ENCODE assay signal across 1 cellular context in the genomic region with DNA sequence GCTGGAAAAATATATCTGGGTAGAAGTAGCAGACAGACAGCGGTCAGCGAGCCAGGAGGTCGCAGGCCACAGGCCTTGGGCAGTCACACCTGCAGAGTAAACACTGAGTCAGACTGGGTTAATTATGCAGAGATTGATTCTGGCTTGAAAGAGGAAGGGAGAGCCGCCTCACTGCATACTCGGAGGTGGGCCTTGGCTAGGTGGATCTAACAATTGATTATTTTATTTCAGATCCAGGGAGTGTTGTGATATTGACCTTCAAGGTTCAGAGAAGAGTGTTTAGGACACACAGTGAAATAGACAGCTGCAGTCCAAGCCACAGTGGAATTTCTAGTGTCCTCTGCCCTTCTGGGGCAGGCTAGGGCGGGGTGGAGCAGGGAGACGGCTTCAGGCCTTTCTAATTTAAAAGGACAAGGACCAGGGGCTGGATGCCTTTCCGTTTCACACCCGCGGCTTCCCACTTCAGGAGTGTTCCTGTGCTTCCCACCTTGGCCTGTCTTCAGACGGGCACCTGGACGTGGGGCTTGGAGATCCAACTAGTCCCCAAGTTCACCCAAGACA.
A peak's percentile ranks its signal among the peaks of the same experiment; 100 is the strongest.
TF ChIP-seq lines count a peak whose summit lies in the region.

No MANE protein-coding gene starts in this region.

TF ChIP-seq in HepG2, 621 proteins besides CTCF, POLR2A, EP300 and RAD21 (continued from another document):
- TF ChIP-seq, protein P1, sequence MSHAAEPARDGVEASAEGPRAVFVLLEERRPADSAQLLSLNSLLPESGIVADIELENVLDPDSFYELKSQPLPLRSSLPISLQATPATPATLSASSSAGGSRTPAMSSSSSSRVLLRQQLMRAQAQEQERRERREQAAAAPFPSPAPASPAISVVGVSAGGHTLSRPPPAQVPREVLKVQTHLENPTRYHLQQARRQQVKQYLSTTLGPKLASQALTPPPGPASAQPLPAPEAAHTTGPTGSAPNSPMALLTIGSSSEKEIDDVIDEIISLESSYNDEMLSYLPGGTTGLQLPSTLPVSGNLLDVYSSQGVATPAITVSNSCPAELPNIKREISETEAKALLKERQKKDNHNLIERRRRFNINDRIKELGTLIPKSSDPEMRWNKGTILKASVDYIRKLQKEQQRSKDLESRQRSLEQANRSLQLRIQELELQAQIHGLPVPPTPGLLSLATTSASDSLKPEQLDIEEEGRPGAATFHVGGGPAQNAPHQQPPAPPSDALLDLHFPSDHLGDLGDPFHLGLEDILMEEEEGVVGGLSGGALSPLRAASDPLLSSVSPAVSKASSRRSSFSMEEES (CRISPR knock-in tag; IDR thresholded peaks at IDR 0.05): peak; percentile 44; the same call in 1 of the 2 replicates
- TF ChIP-seq SOX6 (IDR thresholded peaks at IDR 0.05) (no peak), SOX6 (CRISPR knock-in tag; IDR thresholded peaks at IDR 0.05) (peak; percentile 58), ETV5 (CRISPR knock-in tag; IDR thresholded peaks at IDR 0.05; ENCODE audit: borderline replicate concordance) (peak; percentile 84; the same call in 1 of the 2 replicates), HDAC1 (CRISPR knock-in tag; IDR thresholded peaks at IDR 0.05) (peak; percentile 48; the same call in 1 of the 2 replicates), IRF2 (CRISPR knock-in tag; IDR thresholded peaks at IDR 0.05) (peak; percentile 44; the same call in 1 of the 2 replicates), ZNF143 (CRISPR knock-in tag; IDR thresholded peaks at IDR 0.05) (no peak), ZNF691 (CRISPR knock-in tag; IDR thresholded peaks at IDR 0.05; ENCODE audit: borderline replicate concordance, low read depth) (peak; percentile 26; the same call in 1 of the 2 replicates), NCOA2 (CRISPR knock-in tag; IDR thresholded peaks at IDR 0.05) (0 out of 2 replicates have a peak, but pooled peaks have one; percentile 18), HMG20B (CRISPR knock-in tag; conservative IDR thresholded peaks at IDR 0.05) (peak; percentile 48; the same call in 1 of the 2 replicates), ZNF572 (CRISPR knock-in tag; IDR thresholded peaks at IDR 0.05) (no peak), FOXO1 (CRISPR knock-in tag; IDR thresholded peaks at IDR 0.05) (peak; percentile 40; the same call in 1 of the 2 replicates), PPARG (CRISPR knock-in tag; conservative IDR thresholded peaks at IDR 0.05) (peak; percentile 81), RARA (CRISPR knock-in tag; IDR thresholded peaks at IDR 0.05) (peak; percentile 98), RCOR2 (CRISPR knock-in tag; IDR thresholded peaks at IDR 0.05) (peak; percentile 64; the same call in 1 of the 2 replicates), PTBP1 (IDR thresholded peaks at IDR 0.05; ENCODE audit: low read depth, low read length, poor library complexity, severe bottlenecking) (no peak), SPEN (CRISPR knock-in tag; IDR thresholded peaks at IDR 0.05; ENCODE audit: low read depth) (0 out of 2 replicates have a peak, but pooled peaks have one; percentile 44), FOXK1 (CRISPR knock-in tag; IDR thresholded peaks at IDR 0.05; ENCODE audit: borderline replicate concordance, low read depth) (peak; percentile 71; the same call in 1 of the 2 replicates), SAP130 (CRISPR knock-in tag; IDR thresholded peaks at IDR 0.05; ENCODE audit: low read depth) (peak; percentile 65), HDAC2 (CRISPR knock-in tag; IDR thresholded peaks at IDR 0.05) (peak; percentile 56; the same call in 1 of the 2 replicates), RXRA (CRISPR knock-in tag; IDR thresholded peaks at IDR 0.05) (peak; percentile 66; the same call in 1 of the 2 replicates), PITX1 (CRISPR knock-in tag; IDR thresholded peaks at IDR 0.05) (peak; percentile 49; the same call in 1 of the 2 replicates), HMG20A (CRISPR knock-in tag; IDR thresholded peaks at IDR 0.05; ENCODE audit: borderline replicate concordance) (peak; percentile 82; the same call in 1 of the 2 replicates), SALL1 (CRISPR knock-in tag; IDR thresholded peaks at IDR 0.05) (peak; percentile 69), NR2F1 (CRISPR knock-in tag; IDR thresholded peaks at IDR 0.05) (peak; percentile 49 to 57; a peak in 2 of 4 replicates), ADNP (CRISPR knock-in tag; IDR thresholded peaks at IDR 0.05) (no peak), ARNTL (CRISPR knock-in tag; IDR thresholded peaks at IDR 0.05) (peak; percentile 47; the same call in 1 of the 2 replicates), ARID3A (IDR thresholded peaks at IDR 0.05; ENCODE audit: low read depth, low read length) (0 out of 2 replicates have a peak, but pooled peaks have one; percentile 19), ZNF792 (CRISPR knock-in tag; IDR thresholded peaks at IDR 0.05) (0 out of 2 replicates have a peak, but pooled peaks have one; percentile 59), FOSL2 (CRISPR knock-in tag; IDR thresholded peaks at IDR 0.05) (peak; percentile 97), ATF7 (IDR thresholded peaks at IDR 0.05) (no peak), ATF7 (CRISPR knock-in tag; IDR thresholded peaks at IDR 0.05) (no peak), HNF4A (CRISPR knock-in tag; IDR thresholded peaks at IDR 0.05) (peak; percentile 9; the same call in 1 of the 2 replicates), RXRB (CRISPR knock-in tag; IDR thresholded peaks at IDR 0.05; ENCODE audit: borderline replicate concordance) (peak; percentile 92), FOXP1 (IDR thresholded peaks at IDR 0.05) (no peak), FOXP1 (CRISPR knock-in tag; IDR thresholded peaks at IDR 0.05) (peak; percentile 83), ZNF383 (CRISPR knock-in tag; IDR thresholded peaks at IDR 0.05; ENCODE audit: borderline replicate concordance) (no peak), GZF1 (CRISPR knock-in tag; IDR thresholded peaks at IDR 0.05) (no peak), GFI1 (CRISPR knock-in tag; IDR thresholded peaks at IDR 0.05; ENCODE audit: borderline replicate concordance) (peak; percentile 99), YY1 (IDR thresholded peaks at IDR 0.05; ENCODE audit: insufficient read depth, insufficient replicate concordance, low read depth, low read length) (no peak), CHD2 (IDR thresholded peaks at IDR 0.05; ENCODE audit: low read depth, low read length) (no peak), JUN (CRISPR knock-in tag; IDR thresholded peaks at IDR 0.05) (0 out of 2 replicates have a peak, but pooled peaks have one; percentile 42), ZFY (CRISPR knock-in tag; IDR thresholded peaks at IDR 0.05) (peak; percentile 42; the same call in 1 of the 2 replicates), HOMEZ (CRISPR knock-in tag; IDR thresholded peaks at IDR 0.05; ENCODE audit: low read depth) (peak; percentile 35; the same call in 1 of the 2 replicates), FOXA1 (IDR thresholded peaks at IDR 0.05) (no peak), FOXA1 (CRISPR knock-in tag; IDR thresholded peaks at IDR 0.05) (peak; percentile 88)
- TF ChIP-seq, protein P2, sequence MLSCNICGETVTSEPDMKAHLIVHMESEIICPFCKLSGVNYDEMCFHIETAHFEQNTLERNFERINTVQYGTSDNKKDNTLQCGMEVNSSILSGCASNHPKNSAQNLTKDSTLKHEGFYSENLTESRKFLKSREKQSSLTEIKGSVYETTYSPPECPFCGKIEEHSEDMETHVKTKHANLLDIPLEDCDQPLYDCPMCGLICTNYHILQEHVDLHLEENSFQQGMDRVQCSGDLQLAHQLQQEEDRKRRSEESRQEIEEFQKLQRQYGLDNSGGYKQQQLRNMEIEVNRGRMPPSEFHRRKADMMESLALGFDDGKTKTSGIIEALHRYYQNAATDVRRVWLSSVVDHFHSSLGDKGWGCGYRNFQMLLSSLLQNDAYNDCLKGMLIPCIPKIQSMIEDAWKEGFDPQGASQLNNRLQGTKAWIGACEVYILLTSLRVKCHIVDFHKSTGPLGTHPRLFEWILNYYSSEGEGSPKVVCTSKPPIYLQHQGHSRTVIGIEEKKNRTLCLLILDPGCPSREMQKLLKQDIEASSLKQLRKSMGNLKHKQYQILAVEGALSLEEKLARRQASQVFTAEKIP (CRISPR knock-in tag; IDR thresholded peaks at IDR 0.05; ENCODE audit: borderline replicate concordance): no peak
- TF ChIP-seq, protein P3, sequence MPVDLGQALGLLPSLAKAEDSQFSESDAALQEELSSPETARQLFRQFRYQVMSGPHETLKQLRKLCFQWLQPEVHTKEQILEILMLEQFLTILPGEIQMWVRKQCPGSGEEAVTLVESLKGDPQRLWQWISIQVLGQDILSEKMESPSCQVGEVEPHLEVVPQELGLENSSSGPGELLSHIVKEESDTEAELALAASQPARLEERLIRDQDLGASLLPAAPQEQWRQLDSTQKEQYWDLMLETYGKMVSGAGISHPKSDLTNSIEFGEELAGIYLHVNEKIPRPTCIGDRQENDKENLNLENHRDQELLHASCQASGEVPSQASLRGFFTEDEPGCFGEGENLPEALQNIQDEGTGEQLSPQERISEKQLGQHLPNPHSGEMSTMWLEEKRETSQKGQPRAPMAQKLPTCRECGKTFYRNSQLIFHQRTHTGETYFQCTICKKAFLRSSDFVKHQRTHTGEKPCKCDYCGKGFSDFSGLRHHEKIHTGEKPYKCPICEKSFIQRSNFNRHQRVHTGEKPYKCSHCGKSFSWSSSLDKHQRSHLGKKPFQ (CRISPR knock-in tag; IDR thresholded peaks at IDR 0.05; ENCODE audit: insufficient replicate concordance): peak; percentile 74
- TF ChIP-seq, protein P4, sequence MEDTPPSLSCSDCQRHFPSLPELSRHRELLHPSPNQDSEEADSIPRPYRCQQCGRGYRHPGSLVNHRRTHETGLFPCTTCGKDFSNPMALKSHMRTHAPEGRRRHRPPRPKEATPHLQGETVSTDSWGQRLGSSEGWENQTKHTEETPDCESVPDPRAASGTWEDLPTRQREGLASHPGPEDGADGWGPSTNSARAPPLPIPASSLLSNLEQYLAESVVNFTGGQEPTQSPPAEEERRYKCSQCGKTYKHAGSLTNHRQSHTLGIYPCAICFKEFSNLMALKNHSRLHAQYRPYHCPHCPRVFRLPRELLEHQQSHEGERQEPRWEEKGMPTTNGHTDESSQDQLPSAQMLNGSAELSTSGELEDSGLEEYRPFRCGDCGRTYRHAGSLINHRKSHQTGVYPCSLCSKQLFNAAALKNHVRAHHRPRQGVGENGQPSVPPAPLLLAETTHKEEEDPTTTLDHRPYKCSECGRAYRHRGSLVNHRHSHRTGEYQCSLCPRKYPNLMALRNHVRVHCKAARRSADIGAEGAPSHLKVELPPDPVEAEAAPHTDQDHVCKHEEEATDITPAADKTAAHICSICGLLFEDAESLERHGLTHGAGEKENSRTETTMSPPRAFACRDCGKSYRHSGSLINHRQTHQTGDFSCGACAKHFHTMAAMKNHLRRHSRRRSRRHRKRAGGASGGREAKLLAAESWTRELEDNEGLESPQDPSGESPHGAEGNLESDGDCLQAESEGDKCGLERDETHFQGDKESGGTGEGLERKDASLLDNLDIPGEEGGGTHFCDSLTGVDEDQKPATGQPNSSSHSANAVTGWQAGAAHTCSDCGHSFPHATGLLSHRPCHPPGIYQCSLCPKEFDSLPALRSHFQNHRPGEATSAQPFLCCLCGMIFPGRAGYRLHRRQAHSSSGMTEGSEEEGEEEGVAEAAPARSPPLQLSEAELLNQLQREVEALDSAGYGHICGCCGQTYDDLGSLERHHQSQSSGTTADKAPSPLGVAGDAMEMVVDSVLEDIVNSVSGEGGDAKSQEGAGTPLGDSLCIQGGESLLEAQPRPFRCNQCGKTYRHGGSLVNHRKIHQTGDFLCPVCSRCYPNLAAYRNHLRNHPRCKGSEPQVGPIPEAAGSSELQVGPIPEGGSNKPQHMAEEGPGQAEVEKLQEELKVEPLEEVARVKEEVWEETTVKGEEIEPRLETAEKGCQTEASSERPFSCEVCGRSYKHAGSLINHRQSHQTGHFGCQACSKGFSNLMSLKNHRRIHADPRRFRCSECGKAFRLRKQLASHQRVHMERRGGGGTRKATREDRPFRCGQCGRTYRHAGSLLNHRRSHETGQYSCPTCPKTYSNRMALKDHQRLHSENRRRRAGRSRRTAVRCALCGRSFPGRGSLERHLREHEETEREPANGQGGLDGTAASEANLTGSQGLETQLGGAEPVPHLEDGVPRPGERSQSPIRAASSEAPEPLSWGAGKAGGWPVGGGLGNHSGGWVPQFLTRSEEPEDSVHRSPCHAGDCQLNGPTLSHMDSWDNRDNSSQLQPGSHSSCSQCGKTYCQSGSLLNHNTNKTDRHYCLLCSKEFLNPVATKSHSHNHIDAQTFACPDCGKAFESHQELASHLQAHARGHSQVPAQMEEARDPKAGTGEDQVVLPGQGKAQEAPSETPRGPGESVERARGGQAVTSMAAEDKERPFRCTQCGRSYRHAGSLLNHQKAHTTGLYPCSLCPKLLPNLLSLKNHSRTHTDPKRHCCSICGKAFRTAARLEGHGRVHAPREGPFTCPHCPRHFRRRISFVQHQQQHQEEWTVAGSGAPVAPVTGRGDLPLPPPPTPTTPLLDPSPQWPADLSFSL (CRISPR knock-in tag; IDR thresholded peaks at IDR 0.05): no peak
